In the genomic region with DNA sequence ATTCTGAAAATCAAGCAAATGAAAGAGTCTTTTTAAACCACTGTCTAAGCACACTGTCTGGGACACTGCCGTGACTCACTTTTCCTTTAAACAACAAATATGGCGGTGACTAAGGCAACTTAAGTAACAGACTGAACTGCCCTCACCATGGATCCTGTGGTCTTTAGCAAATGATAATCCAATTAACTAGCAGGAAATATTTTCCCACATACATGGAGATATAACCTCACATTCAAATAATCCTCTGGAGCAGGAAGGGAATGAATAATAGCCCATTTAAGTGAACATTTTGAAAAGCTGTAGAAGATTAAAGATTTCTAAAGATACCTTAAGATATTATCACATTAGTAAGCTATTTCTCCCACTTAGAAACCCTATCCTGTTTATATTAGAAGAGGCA, we compare ENCODE assay signal across 16 cellular contexts. TPM values are rescaled to one million over a fixed set of nuclear protein-coding genes. Genes with fewer than 3 reads are reported as not detected.
DNase-seq lines count a peak whose midpoint lies in the region; ATAC-seq and TF ChIP-seq lines count a peak whose summit lies in the region.
"Had no signal": no experiment of that assay in that cellular context is flagged by ENCODE, and none has a peak within 500 bp of the region (broad histone marks: within the 10 kb centered on the region; RNA-seq: fewer than 3 reads in every experiment).

No MANE protein-coding gene starts in this region.

- no peak overlapping the region for H2AK5ac ChIP-seq in mesenchymal stem cell (ENCODE audit: low read length, severe bottlenecking)
- H2AK5ac ChIP-seq in mesendoderm (ENCODE audit: low read length), result no peak overlapping the region

- H4K91ac ChIP-seq in mesenchymal stem cell (ENCODE audit: low read length), result no peak overlapping the region

- H3K23ac ChIP-seq in mesenchymal stem cell (ENCODE audit: low read length in 2 of 2), result no peak overlapping the region
- H3K23ac ChIP-seq in mesendoderm (ENCODE audit: low read length), result no peak overlapping the region

- H3K79me1 ChIP-seq in mesenchymal stem cell (replicated peaks; ENCODE audit: low read length, poor library complexity, severe bottlenecking), result peaks cover 2% of the 10 kb centered on the region
- no peaks in the 10 kb centered on the region for H3K79me1 ChIP-seq in mesendoderm (ENCODE audit: low read length)

- H3K27me3 ChIP-seq in mesenchymal stem cell (ENCODE audit: control insufficient read depth in 1 of 2, insufficient read depth in 1 of 2, low read length in 2 of 2), result no peaks in the 10 kb centered on the region
- H3K27me3 ChIP-seq in mesendoderm (ENCODE audit: insufficient read depth, low read length, poor library complexity), result no peaks in the 10 kb centered on the region
- H3K27me3 ChIP-seq: body of pancreas, neutrophil had no signal

- no peak overlapping the region for H4K8ac ChIP-seq in mesenchymal stem cell (ENCODE audit: low read length)
- H4K8ac ChIP-seq in mesendoderm (ENCODE audit: low read depth, low read length), result no peak overlapping the region

- H3K9me3 Mint-ChIP-seq in chondrocyte (ENCODE audit: low read depth), result peaks cover 13% of the 10 kb centered on the region
- H3K9me3 Mint-ChIP-seq in activated T-helper 1 cell treated with anti-CD3 and anti-CD28 coated beads, Interleukin-12 subunit alpha, Interleukin-12 subunit beta, Interleukin-2, Interleukin-4 antibody, amounts not matched to agents 30 ng/mL and 10 ng/mL and 1 ng/mL, durations not matched to agents 14 hours and 24 hours and 36 hours, result no peaks in the 10 kb centered on the region
- H3K9me3 Mint-ChIP-seq: CD4-positive, alpha-beta memory T cell had no signal

- H2BK15ac ChIP-seq in mesenchymal stem cell (ENCODE audit: low read depth, poor library complexity, severe bottlenecking) (no peak overlapping the region), mesendoderm (replicated peaks; ENCODE audit: low read depth) (no peak overlapping the region)

- no peak for TF ChIP-seq CTCF in chondrocyte (IDR thresholded peaks at IDR 0.05)

- H3K4ac ChIP-seq in mesenchymal stem cell (ENCODE audit: low read depth in 1 of 2, low read length in 2 of 2) (no peak overlapping the region), mesendoderm (ENCODE audit: low read depth, low read length) (no peak overlapping the region)

- DNase-seq in AG08396 (ENCODE audit: low spot score) (peak; percentile 53), M059J (ENCODE audit: low read depth) (peak; percentile 99), chondrocyte (ENCODE audit: low spot score) (no peak), mesenchymal stem cell (peak; percentile 98), mesendoderm (no peak)
- DNase-seq in activated T-helper 1 cell treated with anti-CD3 and anti-CD28 coated beads, Interleukin-12 subunit alpha, Interleukin-12 subunit beta, Interleukin-2, Interleukin-4 antibody, amounts not matched to agents 30 ng/mL and 10 ng/mL and 1 ng/mL, durations not matched to agents 14 hours and 24 hours and 36 hours (ENCODE audit: low spot score), result no peak
- DNase-seq in activated CD8-positive, alpha-beta memory T cell treated with anti-CD3 and anti-CD28 coated beads, Interleukin-2, amount 50 U/mL, for 4 hours, result no peak
- DNase-seq: body of pancreas; CD4-positive, alpha-beta memory T cell; NCI-H2171; RPMI8226; stimulated activated CD4-positive, alpha-beta T cell treated with anti-CD3 and anti-CD28 coated beads, Interleukin-4, amount 100 ng/mL, for 1 hour had no signal

- 0% methylated on average over 2 of the region's 2 CpGs for WGBS in mesenchymal stem cell
- no CpG with 5 or more reads among the region's 2 CpGs for WGBS in mesendoderm (ENCODE audit: extremely low coverage, insufficient coverage, low lambda C conversion rate)

- H2AFZ ChIP-seq in mesenchymal stem cell (ENCODE audit: low read depth, low read length), result no peak overlapping the region

- no peaks in the 10 kb centered on the region for H3K36me3 ChIP-seq in mesenchymal stem cell (ENCODE audit: control insufficient read depth in 1 of 2, insufficient read depth in 2 of 2, low read depth in 1 of 2, low read length in 2 of 2)
- H3K36me3 ChIP-seq in mesendoderm (ENCODE audit: control insufficient read depth, insufficient read depth, low read length), result no peaks in the 10 kb centered on the region
- H3K36me3 ChIP-seq: neutrophil had no signal

- H4K5ac ChIP-seq in mesendoderm (ENCODE audit: low read length), result no peak overlapping the region

- H2BK5ac ChIP-seq in mesenchymal stem cell (ENCODE audit: low read depth, low read length, poor library complexity, severe bottlenecking) (peak overlapping the region; percentile 83), mesendoderm (ENCODE audit: low read length) (no peak overlapping the region)

- H3K9ac ChIP-seq in mesenchymal stem cell (ENCODE audit: low read length) (peak overlapping the region; percentile 28), mesendoderm (ENCODE audit: low read length) (no peak overlapping the region)

- H3K27ac ChIP-seq in mesenchymal stem cell (ENCODE audit: low read length, poor library complexity, severe bottlenecking) (peak overlapping the region; percentile 95), mesendoderm (ENCODE audit: low read depth, low read length) (no peak overlapping the region)
- H3K27ac ChIP-seq: body of pancreas, neutrophil had no signal

- H2BK12ac ChIP-seq in mesenchymal stem cell (ENCODE audit: low read length in 2 of 2), result no peak overlapping the region

- H3K4me3 Mint-ChIP-seq in chondrocyte (ENCODE audit: unreplicated experiment), result peak overlapping the region; percentile 24
- H3K4me3 Mint-ChIP-seq in activated T-helper 1 cell treated with anti-CD3 and anti-CD28 coated beads, Interleukin-12 subunit alpha, Interleukin-12 subunit beta, Interleukin-2, Interleukin-4 antibody, amounts not matched to agents 30 ng/mL and 10 ng/mL and 1 ng/mL, durations not matched to agents 14 hours and 24 hours and 36 hours, result no peak overlapping the region
- H3K4me3 Mint-ChIP-seq: CD4-positive, alpha-beta memory T cell had no signal

- H3K4me1 Mint-ChIP-seq in chondrocyte (ENCODE audit: low read depth), result peaks cover 55% of the 10 kb centered on the region
- H3K4me1 Mint-ChIP-seq in activated T-helper 1 cell treated with anti-CD3 and anti-CD28 coated beads, Interleukin-12 subunit alpha, Interleukin-12 subunit beta, Interleukin-2, Interleukin-4 antibody, amounts not matched to agents 30 ng/mL and 10 ng/mL and 1 ng/mL, durations not matched to agents 14 hours and 24 hours and 36 hours (ENCODE audit: low read depth), result peaks cover 34% of the 10 kb centered on the region

- no peak overlapping the region for H3K56ac ChIP-seq in mesendoderm (ENCODE audit: low read length)

- peaks cover 6% of the 10 kb centered on the region for H3K36me3 Mint-ChIP-seq in chondrocyte (ENCODE audit: low read depth)
- peaks cover 3% of the 10 kb centered on the region for H3K36me3 Mint-ChIP-seq in activated T-helper 1 cell treated with anti-CD3 and anti-CD28 coated beads, Interleukin-12 subunit alpha, Interleukin-12 subunit beta, Interleukin-2, Interleukin-4 antibody, amounts not matched to agents 30 ng/mL and 10 ng/mL and 1 ng/mL, durations not matched to agents 14 hours and 24 hours and 36 hours (ENCODE audit: low read depth)

- H3K4me1 ChIP-seq in mesenchymal stem cell (ENCODE audit: control insufficient read depth, insufficient read depth, low read depth, low read length) (peaks cover 4% of the 10 kb centered on the region), mesendoderm (ENCODE audit: control insufficient read depth, low read depth, low read length) (no peaks in the 10 kb centered on the region)
- H3K4me1 ChIP-seq: body of pancreas had no signal

- no peaks in the 10 kb centered on the region for H3K9me3 ChIP-seq in mesenchymal stem cell (ENCODE audit: control insufficient read depth, low read length)
- H3K9me3 ChIP-seq: body of pancreas, neutrophil had no signal

- H3K79me2 ChIP-seq in mesendoderm (ENCODE audit: control insufficient read depth, insufficient read depth, low read length), result no peaks in the 10 kb centered on the region

- H3K18ac ChIP-seq in mesenchymal stem cell (ENCODE audit: low read depth in 1 of 2, low read length in 2 of 2) (no peak overlapping the region), mesendoderm (ENCODE audit: low read length) (no peak overlapping the region)

- no peak overlapping the region for H3K14ac ChIP-seq in mesenchymal stem cell (ENCODE audit: low read length in 2 of 2)

- peak overlapping the region; percentile 96 for H3K27ac Mint-ChIP-seq in chondrocyte (ENCODE audit: unreplicated experiment)
- no peak overlapping the region for H3K27ac Mint-ChIP-seq in activated T-helper 1 cell treated with anti-CD3 and anti-CD28 coated beads, Interleukin-12 subunit alpha, Interleukin-12 subunit beta, Interleukin-2, Interleukin-4 antibody, amounts not matched to agents 30 ng/mL and 10 ng/mL and 1 ng/mL, durations not matched to agents 14 hours and 24 hours and 36 hours
- H3K27ac Mint-ChIP-seq: CD4-positive, alpha-beta memory T cell had no signal

- no peak for ATAC-seq in GM18502 (IDR thresholded peaks at IDR 0.05; ENCODE audit: poor library complexity, unreplicated experiment)
- ATAC-seq: body of pancreas, esophagus mucosa, left lobe of liver had no signal

- intact Hi-C loops in activated T-helper 1 cell treated with anti-CD3 and anti-CD28 coated beads, Interleukin-12 subunit alpha, Interleukin-12 subunit beta, Interleukin-2, Interleukin-4 antibody, amounts not matched to agents 30 ng/mL and 10 ng/mL and 1 ng/mL, durations not matched to agents 14 hours and 24 hours and 36 hours (cut with micrococcal nuclease), result no loop called here

- H3K4me2 ChIP-seq in mesenchymal stem cell (ENCODE audit: low read length, poor library complexity, severe bottlenecking), result no peak overlapping the region
- H3K4me2 ChIP-seq in mesendoderm (ENCODE audit: low read length), result no peak overlapping the region

- H3K27me3 Mint-ChIP-seq in chondrocyte (ENCODE audit: low read depth), result no peaks in the 10 kb centered on the region
- no peaks in the 10 kb centered on the region for H3K27me3 Mint-ChIP-seq in activated T-helper 1 cell treated with anti-CD3 and anti-CD28 coated beads, Interleukin-12 subunit alpha, Interleukin-12 subunit beta, Interleukin-2, Interleukin-4 antibody, amounts not matched to agents 30 ng/mL and 10 ng/mL and 1 ng/mL, durations not matched to agents 14 hours and 24 hours and 36 hours (ENCODE audit: insufficient read depth)
- H3K27me3 Mint-ChIP-seq: CD4-positive, alpha-beta memory T cell had no signal

- H2BK120ac ChIP-seq in mesenchymal stem cell (ENCODE audit: low read depth, low read length) (peak overlapping the region; percentile 75), mesendoderm (ENCODE audit: low read depth, low read length) (no peak overlapping the region)

- no peak overlapping the region for H3K4me3 ChIP-seq in mesenchymal stem cell (ENCODE audit: insufficient read depth in 1 of 2, low read depth in 1 of 2, low read length in 2 of 2)
- no peak overlapping the region for H3K4me3 ChIP-seq in mesendoderm (ENCODE audit: low read length)
- H3K4me3 ChIP-seq: body of pancreas had no signal

RNA-seq across cellular contexts. Expression of gene LRRC17, which starts 40.3 kb away (rescaled TPM):
- total RNA-seq in M059J (2014; rRNA removed; shearing (Covaris generic)), result 84.3 and 108 TPM in 2 replicates
- 23.9 to 34.5 TPM (median 32.0 TPM) in 3 replicates for total RNA-seq in chondrocyte
- 17.6 TPM for polyA plus RNA-seq in mesenchymal stem cell (2013, experiment 1 of 2)
- polyA plus RNA-seq in mesenchymal stem cell (2013, experiment 2 of 2), result 18.7 TPM
- polyA plus RNA-seq in mesendoderm (2013, experiment 1 of 2), result 5.3 TPM
- polyA plus RNA-seq in mesendoderm (2013, experiment 2 of 2), result 6.0 TPM
- total RNA-seq in activated T-helper 1 cell treated with anti-CD3 and anti-CD28 coated beads, Interleukin-12 subunit alpha, Interleukin-12 subunit beta, Interleukin-2, Interleukin-4 antibody, amounts not matched to agents 30 ng/mL and 10 ng/mL and 1 ng/mL, durations not matched to agents 14 hours and 24 hours and 36 hours, result 0.17 TPM in 1 of 2 replicates, not detected in the other

Comparison
In these comparisons a context has a peak if more than half of its experiments do, and no peak if none do; other contexts are left out.
1. DNase-seq: peak in AG08396 (single experiment), M059J (single experiment) and mesenchymal stem cell (single experiment); none in chondrocyte (single experiment), mesendoderm (single experiment), activated T-helper 1 cell treated with anti-CD3 and anti-CD28 coated beads, Interleukin-12 subunit alpha, Interleukin-12 subunit beta, Interleukin-2, Interleukin-4 antibody, amounts not matched to agents 30 ng/mL and 10 ng/mL and 1 ng/mL, durations not matched to agents 14 hours and 24 hours and 36 hours (single experiment) and activated CD8-positive, alpha-beta memory T cell treated with anti-CD3 and anti-CD28 coated beads, Interleukin-2, amount 50 U/mL, for 4 hours (single experiment).
2. RNA of gene LRRC17, which starts 40.3 kb away (total RNA-seq): 84.3 to 108 TPM in M059J and 23.9 to 34.5 TPM in chondrocyte; 0.17 TPM in activated T-helper 1 cell treated with anti-CD3 and anti-CD28 coated beads, Interleukin-12 subunit alpha, Interleukin-12 subunit beta, Interleukin-2, Interleukin-4 antibody, amounts not matched to agents 30 ng/mL and 10 ng/mL and 1 ng/mL, durations not matched to agents 14 hours and 24 hours and 36 hours; every median in the first group is over 10 times any median in the second.